ENCODE assay signal across 8 cellular contexts in the genomic region with DNA sequence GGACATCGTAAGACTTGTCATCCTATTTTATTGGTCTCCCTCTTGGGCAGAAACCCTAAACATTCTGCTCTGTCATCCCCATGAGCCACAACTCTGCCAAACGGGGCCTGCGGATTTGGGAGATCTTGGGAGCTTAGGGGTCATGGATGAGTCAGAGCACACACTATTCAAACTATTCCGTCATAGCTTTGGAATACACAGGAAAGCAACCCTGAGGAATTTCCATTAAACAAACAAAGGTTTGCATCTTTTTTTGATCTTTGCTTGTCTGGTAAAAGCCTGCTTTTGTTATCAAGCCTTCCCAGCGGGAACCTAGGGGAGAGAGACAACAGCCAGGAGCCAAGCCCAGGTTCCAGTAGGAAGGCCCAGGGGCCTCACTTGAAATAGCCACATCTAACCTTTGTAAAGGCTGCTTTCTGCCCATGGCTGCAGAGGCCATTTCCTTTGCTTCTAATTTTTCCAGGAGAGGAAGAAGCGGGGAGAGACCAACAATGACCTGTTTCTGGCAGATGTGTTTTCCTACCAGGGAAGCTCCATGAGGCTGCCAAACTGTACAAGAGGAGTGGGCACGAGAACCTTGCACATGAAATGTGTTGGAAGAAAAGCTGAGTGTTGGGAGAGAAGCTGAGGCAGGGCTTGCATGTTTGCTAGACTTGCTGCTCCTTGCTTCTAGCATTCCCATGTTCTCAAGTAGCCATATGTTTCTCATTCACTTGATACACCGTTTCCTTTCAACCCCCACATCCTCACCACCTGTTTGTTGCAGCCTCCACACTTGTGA. TPM values are rescaled to one million over a fixed set of nuclear protein-coding genes. Genes with fewer than 3 reads are reported as not detected.
A peak's percentile ranks its signal among the peaks of the same experiment; 100 is the strongest.
DNase-seq lines count a peak whose midpoint lies in the region; ATAC-seq and TF ChIP-seq lines count a peak whose summit lies in the region.
"Not testable (repeated sequence)": the region's sequence is repeated elsewhere in the genome, so short reads cannot be mapped to it uniquely, and the experiment has no call there.
"Had no signal": no experiment of that assay in that cellular context is flagged by ENCODE, and none has a peak within 500 bp of the region (broad histone marks: within the 10 kb centered on the region; RNA-seq: fewer than 3 reads in every experiment).

No MANE protein-coding gene starts in this region.

- H3K23ac ChIP-seq in mesenchymal stem cell (ENCODE audit: low read length in 2 of 2): not testable (repeated sequence)

- not testable (repeated sequence) for H3K9me2 ChIP-seq in GM23248 (ENCODE audit: insufficient read depth); OCI-LY7 (ENCODE audit: insufficient read depth, low read length)

- H2AFZ ChIP-seq in GM23248; OCI-LY7 (ENCODE audit: low read length); mesenchymal stem cell (ENCODE audit: low read depth, low read length): not testable (repeated sequence)

- peak overlapping the region; percentile 40 for H3K4me2 ChIP-seq in GM23248 (ENCODE audit: unreplicated experiment)
- H3K4me2 ChIP-seq in OCI-LY7 (ENCODE audit: low read length); mesenchymal stem cell (ENCODE audit: low read length, poor library complexity, severe bottlenecking): not testable (repeated sequence)

- peak overlapping the region; percentile 74 for H3K4me3 Mint-ChIP-seq in endothelial cell (ENCODE audit: unreplicated experiment)

- H3K4me3 ChIP-seq in GM23248; OCI-LY7 (ENCODE audit: low read depth, low read length, poor library complexity, severe bottlenecking); heart right ventricle; mesenchymal stem cell (ENCODE audit: insufficient read depth in 1 of 2, low read depth in 1 of 2, low read length in 2 of 2); sigmoid colon: not testable (repeated sequence)

- H4K91ac ChIP-seq in mesenchymal stem cell (ENCODE audit: low read length): peak overlapping the region; percentile 45

- not testable (repeated sequence) for TF ChIP-seq POLR2A in sigmoid colon (IDR thresholded peaks at IDR 0.05)

- H2BK5ac ChIP-seq in mesenchymal stem cell (ENCODE audit: low read depth, low read length, poor library complexity, severe bottlenecking): not testable (repeated sequence)

- intact Hi-C loops in OCI-LY7 (cut with micrococcal nuclease; ENCODE audit: unreplicated experiment): loop anchor here (10.0 kb wide), 1 partner anchor 236 kb away; no protein-coding TSS in a partner anchor
- intact Hi-C loops in heart right ventricle (cut with DNase I): loop anchor here in 2 of 10 donors (10.0 kb wide), 2 partner anchors 236 to 546 kb away; no protein-coding TSS in a partner anchor
- intact Hi-C loops in sigmoid colon (cut with DNase I): not testable (repeated sequence)

- H3K36me3 ChIP-seq in GM23248 (ENCODE audit: low read depth): peaks cover 17% of the 10 kb centered on the region; the same call in 1 of the 2 replicates
- peaks cover 60% of the 10 kb centered on the region for H3K36me3 ChIP-seq in OCI-LY7 (ENCODE audit: insufficient read depth, low read length)
- H3K36me3 ChIP-seq in heart right ventricle: peaks cover 0 to 82% (median 15%) of the 10 kb centered on the region in 9 donors
- H3K36me3 ChIP-seq in mesenchymal stem cell (ENCODE audit: control insufficient read depth in 1 of 2, insufficient read depth in 2 of 2, low read depth in 1 of 2, low read length in 2 of 2): peaks cover 37 to 43% of the 10 kb centered on the region in 2 experiments
- H3K36me3 ChIP-seq in sigmoid colon: peaks cover 0 to 62% (median 13%) of the 10 kb centered on the region in 4 donors

- peak overlapping the region in 1 of 2 experiments; percentile 5 for H3K4ac ChIP-seq in mesenchymal stem cell (ENCODE audit: low read depth in 1 of 2, low read length in 2 of 2)

- peak overlapping the region; percentile 72 for H2AK5ac ChIP-seq in mesenchymal stem cell (ENCODE audit: low read length, severe bottlenecking)

- POLR2A ChIA-PET in OCI-LY7 (lab: Charles Lee): interaction anchor here (0.7 kb wide), 1 partner anchor 9 kb away, joined by 3 read pairs; no protein-coding TSS in a partner anchor

- peaks cover 10% of the 10 kb centered on the region for H3K27me3 Mint-ChIP-seq in endothelial cell (ENCODE audit: unreplicated experiment)

- H3K9ac ChIP-seq in GM23248 (peak overlapping the region; percentile 46; the same call in 1 of the 2 replicates), mesenchymal stem cell (ENCODE audit: low read length) (peak overlapping the region; percentile 78)

- peak overlapping the region; percentile 40 for H4K8ac ChIP-seq in mesenchymal stem cell (ENCODE audit: low read length)

- TSS peak; percentile 24 for BruUV-seq in OCI-LY7 (replicated peaks; lab: Mats Ljungman, UMichigan)

- not testable (repeated sequence) for TF ChIP-seq EP300 in sigmoid colon (IDR thresholded peaks at IDR 0.05)

- not testable (repeated sequence) for H2BK15ac ChIP-seq in mesenchymal stem cell (ENCODE audit: low read depth, poor library complexity, severe bottlenecking)

- H3K27ac ChIP-seq in GM23248 (peak overlapping the region; percentile 72), heart right ventricle (peak overlapping the region in 9 of 10 donors; percentile 5 to 87 (median 65)), mesenchymal stem cell (ENCODE audit: low read length, poor library complexity, severe bottlenecking) (peak overlapping the region; percentile 89), sigmoid colon (peak overlapping the region; percentile 26 to 41 (median 36))
- not testable (repeated sequence) for H3K27ac ChIP-seq in OCI-LY7 (ENCODE audit: low read depth, low read length, poor library complexity, severe bottlenecking)

- H4K20me1 ChIP-seq in GM23248 (ENCODE audit: insufficient read depth); OCI-LY7 (ENCODE audit: insufficient read depth, low read length): not testable (repeated sequence)

- H3K27me3 ChIP-seq in GM23248 (replicated peaks; ENCODE audit: insufficient read depth); heart right ventricle; mesenchymal stem cell (ENCODE audit: control insufficient read depth in 1 of 2, insufficient read depth in 1 of 2, low read length in 2 of 2); sigmoid colon: not testable (repeated sequence)

- WGBS in GM23248 (ENCODE audit: low coverage in 1 of 2, low lambda C conversion rate in 2 of 2, missing lambda C conversion rate in 2 of 2), 2 experiments: 26% methylated on average over 8 of the region's 8 CpGs
- WGBS in heart right ventricle, 2 donors: 61 to 69% methylated on average over 8 of the region's 8 CpGs
- 17% methylated on average over 7 of the region's 8 CpGs for WGBS in mesenchymal stem cell
- 81 to 88% methylated on average over 8 of the region's 8 CpGs for WGBS in sigmoid colon, 2 donors

- H3K14ac ChIP-seq in mesenchymal stem cell (ENCODE audit: low read length in 2 of 2): peak overlapping the region in 1 of 2 experiments; percentile 4

- peak; percentile 60 to 83 (median 74) for ATAC-seq in heart right ventricle

- H3K4me1 Mint-ChIP-seq in endothelial cell (ENCODE audit: unreplicated experiment): peaks cover 18% of the 10 kb centered on the region

- H3K9me3 ChIP-seq in GM23248 (ENCODE audit: low read depth); OCI-LY7 (ENCODE audit: low read length); heart right ventricle; mesenchymal stem cell (ENCODE audit: control insufficient read depth, low read length); sigmoid colon: not testable (repeated sequence)

- H3K18ac ChIP-seq in mesenchymal stem cell (ENCODE audit: low read depth in 1 of 2, low read length in 2 of 2): peak overlapping the region; percentile 19 to 80

- H3F3A ChIP-seq in GM23248 (ENCODE audit: insufficient read depth): peaks cover 27% of the 10 kb centered on the region

- H3K9me3 Mint-ChIP-seq in endothelial cell (ENCODE audit: unreplicated experiment): not testable (repeated sequence)

- peak overlapping the region; percentile 94 for H3K27ac Mint-ChIP-seq in endothelial cell (ENCODE audit: unreplicated experiment)

- H3K4me1 ChIP-seq in GM23248 (ENCODE audit: insufficient read depth) (peaks cover 16% of the 10 kb centered on the region), heart right ventricle (peaks cover 0 to 45% (median 17%) of the 10 kb centered on the region in 9 donors), mesenchymal stem cell (ENCODE audit: control insufficient read depth, insufficient read depth, low read depth, low read length) (peaks cover 16% of the 10 kb centered on the region), sigmoid colon (peaks cover 0 to 12% (median 5%) of the 10 kb centered on the region in 4 donors)
- H3K4me1 ChIP-seq in OCI-LY7 (ENCODE audit: insufficient read depth, low read length, poor library complexity, severe bottlenecking): not testable (repeated sequence)

- CTCF ChIA-PET in OCI-LY7 (lab: Charles Lee; ENCODE audit: unreplicated experiment): not testable (repeated sequence)

- DNase-seq in GM23248: peak; percentile 76
- DNase-seq in OCI-LY7 (ENCODE audit: low spot score); endothelial cell (ENCODE audit: low spot score); sigmoid colon: not testable (repeated sequence)
- peak; percentile 77 for DNase-seq in amniotic epithelial cell (ENCODE audit: low read depth)
- DNase-seq in heart right ventricle: peak in 1 of 2 donors; percentile 25
- DNase-seq in mesenchymal stem cell: peak; percentile 81

- H3K79me1 ChIP-seq in mesenchymal stem cell (replicated peaks; ENCODE audit: low read length, poor library complexity, severe bottlenecking): peaks cover 20% of the 10 kb centered on the region

- not testable (repeated sequence) for TF ChIP-seq CTCF in OCI-LY7 (conservative IDR thresholded peaks at IDR 0.05; ENCODE audit: low read length); endothelial cell (IDR thresholded peaks at IDR 0.05; ENCODE audit: unreplicated experiment); heart right ventricle (IDR thresholded peaks at IDR 0.05); sigmoid colon (IDR thresholded peaks at IDR 0.05)

- H3K79me2 ChIP-seq in GM23248 (ENCODE audit: insufficient read depth); OCI-LY7 (ENCODE audit: insufficient read depth, low read depth, low read length): not testable (repeated sequence)

- H3K36me3 Mint-ChIP-seq in endothelial cell (ENCODE audit: low read depth, unreplicated experiment): peaks cover 42% of the 10 kb centered on the region

- not testable (repeated sequence) for H2BK120ac ChIP-seq in mesenchymal stem cell (ENCODE audit: low read depth, low read length)

- in situ Hi-C loops in GM23248 (cut with MboI): not testable (repeated sequence)

- H2BK12ac ChIP-seq in mesenchymal stem cell (ENCODE audit: low read length in 2 of 2): peak overlapping the region; percentile 61 to 68

RNA-seq across cellular contexts. Expression of gene EFCAB12, which starts 39.5 kb away (rescaled TPM):
- not detected in 2 replicates for total RNA-seq in GM23248 (2014; rRNA removed; shearing (Covaris generic))
- polyA plus RNA-seq in GM23248 (2016; fragmentation: Nextera tagmentation; extraction: Ambion mirVana) (not detected in 2 replicates), heart right ventricle (under 1 TPM in 1 of 2 donors, not detected in 1; 0.10 TPM), sigmoid colon (under 1 TPM in 2 of 3 donors, not detected in 1; 0.38 to 0.46 TPM)
- total RNA-seq in OCI-LY7 (2014; rRNA removed; shearing (Covaris generic)): 0.36 and 1.1 TPM in 2 replicates
- total RNA-seq in OCI-LY7 (2022) (2.5 and 2.6 TPM in 2 replicates), endothelial cell (ENCODE audit: unreplicated experiment) (0.21 TPM), heart right ventricle (under 1 TPM in 4 of 10 donors, not detected in 6; 0.15 to 0.23 (median 0.16) TPM), sigmoid colon (under 1 TPM in 1 of 4 donors, not detected in 3; 0.36 TPM)
- 0.39 TPM for polyA plus RNA-seq in mesenchymal stem cell (2013, experiment 1 of 2)
- polyA plus RNA-seq in mesenchymal stem cell (2013, experiment 2 of 2): 0.42 TPM
- total RNA-seq: lower leg skin had no signal

RNA-seq across cellular contexts. Expression of gene MBD4, which starts 50.8 kb away (rescaled TPM):
- 27.2 and 49.8 TPM in 2 replicates for total RNA-seq in GM23248 (2014; rRNA removed; shearing (Covaris generic))
- polyA plus RNA-seq in GM23248 (2016; fragmentation: Nextera tagmentation; extraction: Ambion mirVana): 36.2 and 36.8 TPM in 2 replicates
- 42.4 and 46.3 TPM in 2 replicates for total RNA-seq in OCI-LY7 (2014; rRNA removed; shearing (Covaris generic))
- total RNA-seq in OCI-LY7 (2022): 74.6 and 86.1 TPM in 2 replicates
- 30.6 TPM for total RNA-seq in endothelial cell (ENCODE audit: unreplicated experiment)
- total RNA-seq in heart right ventricle: 10 to 100 TPM; 16.4 to 31.9 (median 19.2) TPM
- 10 to 100 TPM; 11.1 to 37.8 TPM for polyA plus RNA-seq in heart right ventricle
- polyA plus RNA-seq in mesenchymal stem cell (2013, experiment 1 of 2): 32.0 TPM
- 31.3 TPM for polyA plus RNA-seq in mesenchymal stem cell (2013, experiment 2 of 2)
- total RNA-seq in sigmoid colon: 10 to 100 TPM; 13.3 to 18.4 (median 16.6) TPM
- 10 to 100 TPM; 11.8 to 21.6 (median 15.0) TPM for polyA plus RNA-seq in sigmoid colon

RNA-seq across cellular contexts. Expression of gene IFT122, which starts 51.0 kb away (rescaled TPM):
- 16.3 and 25.4 TPM in 2 replicates for total RNA-seq in GM23248 (2014; rRNA removed; shearing (Covaris generic))
- polyA plus RNA-seq in GM23248 (2016; fragmentation: Nextera tagmentation; extraction: Ambion mirVana) (13.5 and 16.1 TPM in 2 replicates), heart right ventricle (10 to 100 TPM in 1 of 2 donors, 1 to 10 TPM in 1; 9.7 to 29.1 TPM), sigmoid colon (10 to 100 TPM in 2 of 3 donors, 1 to 10 TPM in 1; 4.2 to 15.6 (median 13.6) TPM)
- total RNA-seq in OCI-LY7 (2014; rRNA removed; shearing (Covaris generic)): 21.6 and 25.8 TPM in 2 replicates
- total RNA-seq in OCI-LY7 (2022) (37.0 and 48.1 TPM in 2 replicates), endothelial cell (ENCODE audit: unreplicated experiment) (25.1 TPM), heart right ventricle (10 to 100 TPM; 12.4 to 23.9 (median 16.8) TPM), sigmoid colon (10 to 100 TPM; 15.8 to 21.4 (median 17.8) TPM)
- 8.0 TPM for polyA plus RNA-seq in mesenchymal stem cell (2013, experiment 1 of 2)
- 8.2 TPM for polyA plus RNA-seq in mesenchymal stem cell (2013, experiment 2 of 2)
